ENCODE assay signal across 8 cellular contexts in the genomic region with DNA sequence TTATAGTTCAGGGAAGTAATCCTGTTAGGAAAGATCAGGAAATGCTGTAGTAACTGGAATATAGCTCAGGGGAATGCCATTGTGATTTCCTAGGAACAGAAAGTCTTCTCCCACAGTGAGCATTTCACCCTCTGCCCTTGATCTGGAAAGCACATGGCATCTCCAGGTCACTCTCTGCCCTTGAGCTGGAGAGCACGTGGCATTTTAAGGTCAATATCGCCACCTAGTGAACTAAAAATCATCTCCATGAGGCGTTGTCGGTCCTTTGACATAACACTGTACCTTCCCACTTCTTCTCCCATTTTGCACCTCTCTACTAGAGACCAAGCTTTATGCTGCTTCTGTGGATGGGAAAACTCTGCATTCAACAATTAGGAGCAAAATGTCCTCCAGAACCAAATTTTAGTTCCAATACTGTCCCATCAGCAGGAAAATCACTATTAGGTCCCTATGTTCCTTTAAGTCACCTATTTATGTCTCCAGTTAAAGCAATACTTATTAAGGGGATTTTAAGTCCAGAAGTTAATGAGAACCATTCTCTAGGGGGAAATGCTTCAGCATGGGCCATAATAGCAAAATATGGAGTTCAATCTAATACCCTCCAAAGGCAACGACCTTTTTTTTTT. TPM values are rescaled to one million over a fixed set of nuclear protein-coding genes. Genes with fewer than 3 reads are reported as not detected.
DNase-seq lines count a peak whose midpoint lies in the region; ATAC-seq and TF ChIP-seq lines count a peak whose summit lies in the region.

No MANE protein-coding gene starts in this region.

- peak overlapping the region; percentile 66 for H2AFZ ChIP-seq in OCI-LY3 (ENCODE audit: low read depth, low read length)

- peaks cover 2% of the 10 kb centered on the region; the same call in 1 of the 2 replicates for H3K4me1 ChIP-seq in OCI-LY3 (ENCODE audit: low read length)

- H4K20me1 ChIP-seq in OCI-LY3 (ENCODE audit: insufficient read depth, low read length), result no peaks in the 10 kb centered on the region

- H3K27ac Mint-ChIP-seq in glutamatergic neuron (ENCODE audit: unreplicated experiment), result peak overlapping the region; percentile 52

- H3K79me2 ChIP-seq in OCI-LY3 (ENCODE audit: low read length), result no peaks in the 10 kb centered on the region

- peak; percentile 82 for TF ChIP-seq CTCF in LNCaP clone FGC (IDR thresholded peaks at IDR 0.05; ENCODE audit: control insufficient read depth, extremely low read depth, insufficient read depth)
- TF ChIP-seq CTCF in OCI-LY3 (IDR thresholded peaks at IDR 0.05; ENCODE audit: low read depth, low read length), result peak; percentile 78
- TF ChIP-seq CTCF in glutamatergic neuron (IDR thresholded peaks at IDR 0.05; ENCODE audit: partially characterized antibody, unreplicated experiment), result peak; percentile 55

- H3K9me3 ChIP-seq in OCI-LY3 (ENCODE audit: insufficient read depth, low read length), result no peaks in the 10 kb centered on the region

- H3K4me2 ChIP-seq in OCI-LY3 (ENCODE audit: low read length), result no peak overlapping the region

- H3K4me1 Mint-ChIP-seq in glutamatergic neuron (ENCODE audit: low read depth, unreplicated experiment), result no peaks in the 10 kb centered on the region

- no peak overlapping the region for H3K4me3 ChIP-seq in LNCaP clone FGC (ENCODE audit: low read depth, low read length)
- H3K4me3 ChIP-seq in OCI-LY3 (ENCODE audit: low read length), result no peak overlapping the region

- H3K36me3 ChIP-seq in OCI-LY3 (replicated peaks; ENCODE audit: low read depth, low read length), result no peaks in the 10 kb centered on the region

- no peaks in the 10 kb centered on the region for H3K27me3 Mint-ChIP-seq in glutamatergic neuron (ENCODE audit: unreplicated experiment)

- no peak overlapping the region for H3K4me3 Mint-ChIP-seq in glutamatergic neuron (ENCODE audit: unreplicated experiment)

- ATAC-seq in GM21825 (IDR thresholded peaks at IDR 0.05; ENCODE audit: unreplicated experiment), result peak; percentile 76
- no peak for ATAC-seq in HG02970 (IDR thresholded peaks at IDR 0.05; ENCODE audit: low FRiP score, unreplicated experiment)

- in situ Hi-C loops in G401 (cut with HindIII; ENCODE audit: low sequenced_read_pairs), result no loop called here

- peak; percentile 71 for DNase-seq in G401 (ENCODE audit: low spot score)
- DNase-seq in LNCaP clone FGC (ENCODE audit: low read depth), result peak; percentile 54
- peak; percentile 67 for DNase-seq in activated effector memory CD4-positive, alpha-beta T cell treated with anti-CD3 and anti-CD28 coated beads, Interleukin-2, amount 50 U/mL, for 16 hours
- DNase-seq in glutamatergic neuron, result peak; percentile 19
- DNase-seq in pons (ENCODE audit: low spot score), result peak; percentile 86

- H3K9ac ChIP-seq in OCI-LY3 (ENCODE audit: low read length), result no peak overlapping the region

- H3K27ac ChIP-seq in OCI-LY3 (ENCODE audit: low read length), result no peak overlapping the region

- peaks cover under 1% of the 10 kb centered on the region for H3K9me3 Mint-ChIP-seq in glutamatergic neuron (ENCODE audit: unreplicated experiment)

- peaks cover 5% of the 10 kb centered on the region for H3K36me3 Mint-ChIP-seq in glutamatergic neuron (ENCODE audit: unreplicated experiment)

- no peaks in the 10 kb centered on the region for H3K27me3 ChIP-seq in OCI-LY3 (ENCODE audit: low read depth, low read length)

RNA-seq across cellular contexts. Expression of gene GK5, which starts 54.7 kb away (rescaled TPM):
- total RNA-seq in G401 (2014; rRNA removed; shearing (Covaris generic)), result 17.0 and 26.8 TPM in 2 replicates
- total RNA-seq in glutamatergic neuron (ENCODE audit: unreplicated experiment), result 22.9 TPM

Comparison
In these comparisons a context has a peak if more than half of its experiments do, and no peak if none do; other contexts are left out.
1. DNase-seq: peak in every context shown above with its lines; median percentile 86 in pons; 71 in G401; 67 in activated effector memory CD4-positive, alpha-beta T cell treated with anti-CD3 and anti-CD28 coated beads, Interleukin-2, amount 50 U/mL, for 16 hours; 54 in LNCaP clone FGC; 19 in glutamatergic neuron.